Comparison of ENCODE assay signal across 34 cellular contexts in genomic region chr1:182549811-182550210, GRCh38. TPM values are rescaled to one million over a fixed set of nuclear protein-coding genes. Genes with fewer than 3 reads are reported as not detected.
"Had no signal": no experiment of that assay in that cellular context is flagged by ENCODE, and none has a peak within 500 bp of the region (broad histone marks: within the 10 kb centered on the region; RNA-seq: fewer than 3 reads in every experiment).

No MANE protein-coding gene starts in this region.

- H3K27ac ChIP-seq: PC-9, RWPE1, SJCRH30, SK-N-MC had no signal

- H3K4me3 ChIP-seq: MG63, PC-9, SJCRH30, SK-N-MC had no signal

- H3K4me2 ChIP-seq: PC-9 had no signal

- H3K4me1 ChIP-seq: SJCRH30 had no signal

- H3K9me3 ChIP-seq: MG63, SJCRH30 had no signal

- DNase-seq: Kasumi-1, MG63, NCI-H1048, NCI-H1092 treated with DMSO at 0.1 percent for 48 hours, NCI-H1105 treated with DMSO at 0.1 percent for 48 hours, NCI-H1417, NCI-H1436, NCI-H146, NCI-H1694, NCI-H187, NCI-H1930, NCI-H2081, NCI-H2171 treated with DMSO at 0.1 percent for 48 hours, NCI-H2227 treated with DMSO at 0.1 percent for 48 hours, NCI-H345, NCI-H446, NCI-H510A, NCI-H524, NCI-H526, NCI-H69, NCI-H748 treated with DMSO at 0.1 percent for 48 hours, NCI-H82, PC-9, SHP77, SIG-M5, SJCRH30, T-cell had no signal

- FAIRE-seq: RCC 7860 had no signal

- ATAC-seq: Panc1, Right ventricle myocardium inferior, SK-N-SH treated with all-trans-retinoic acid at 6 μM for 48 hours, T-cell had no signal

- H3K27me3 ChIP-seq: SJCRH30 had no signal

- H3K36me3 ChIP-seq: MG63, SJCRH30 had no signal

- H2AFZ ChIP-seq: PC-9 had no signal

RNA-seq across cellular contexts. Expression of gene RGS16, which starts 54.4 kb away (rescaled TPM):
- total RNA-seq: M059J, PC-9 had no signal
